ENCODE assay signal across 1 cellular context in the genomic region with DNA sequence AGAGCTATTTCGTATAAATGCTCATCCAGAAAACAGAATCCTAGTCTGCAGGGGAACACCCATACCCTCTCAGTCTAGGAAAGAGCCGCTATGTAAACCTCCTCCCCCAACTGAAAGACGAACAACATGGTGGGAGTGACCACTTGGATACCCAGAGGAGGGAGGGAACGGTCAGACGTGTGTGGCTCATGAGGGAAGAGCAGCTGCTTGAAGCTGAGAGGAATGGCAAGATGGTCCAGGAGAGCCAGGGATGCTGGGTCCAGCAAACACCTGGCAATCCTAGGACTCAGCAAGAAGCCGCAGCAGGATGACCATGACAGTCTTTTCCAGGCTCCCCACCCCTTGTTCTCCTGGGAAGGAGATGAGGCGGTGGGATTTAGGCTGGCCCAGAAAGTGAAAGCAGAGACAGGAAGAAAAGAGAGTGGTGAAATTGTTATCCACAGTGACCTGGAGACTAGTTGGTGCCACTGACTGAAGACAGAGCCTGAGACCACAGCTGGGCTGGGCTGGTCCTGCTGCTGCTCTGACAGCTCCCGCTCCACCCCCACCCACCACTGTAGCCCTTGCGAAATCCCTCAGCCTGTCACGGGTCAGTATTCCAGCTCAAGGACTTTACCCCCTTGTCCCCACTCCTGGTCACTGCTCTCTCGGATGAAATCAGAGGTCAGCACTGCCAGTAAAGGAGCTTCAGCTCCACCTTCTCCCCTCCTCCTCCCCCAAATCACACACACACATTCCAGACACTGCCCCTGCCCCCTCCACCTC.
TF ChIP-seq lines count a peak whose summit lies in the region.

No MANE protein-coding gene starts in this region.

TF ChIP-seq in HepG2, 621 proteins besides CTCF, POLR2A, EP300 and RAD21 (continued from another document and continues in another):
- TF ChIP-seq, protein P1, sequence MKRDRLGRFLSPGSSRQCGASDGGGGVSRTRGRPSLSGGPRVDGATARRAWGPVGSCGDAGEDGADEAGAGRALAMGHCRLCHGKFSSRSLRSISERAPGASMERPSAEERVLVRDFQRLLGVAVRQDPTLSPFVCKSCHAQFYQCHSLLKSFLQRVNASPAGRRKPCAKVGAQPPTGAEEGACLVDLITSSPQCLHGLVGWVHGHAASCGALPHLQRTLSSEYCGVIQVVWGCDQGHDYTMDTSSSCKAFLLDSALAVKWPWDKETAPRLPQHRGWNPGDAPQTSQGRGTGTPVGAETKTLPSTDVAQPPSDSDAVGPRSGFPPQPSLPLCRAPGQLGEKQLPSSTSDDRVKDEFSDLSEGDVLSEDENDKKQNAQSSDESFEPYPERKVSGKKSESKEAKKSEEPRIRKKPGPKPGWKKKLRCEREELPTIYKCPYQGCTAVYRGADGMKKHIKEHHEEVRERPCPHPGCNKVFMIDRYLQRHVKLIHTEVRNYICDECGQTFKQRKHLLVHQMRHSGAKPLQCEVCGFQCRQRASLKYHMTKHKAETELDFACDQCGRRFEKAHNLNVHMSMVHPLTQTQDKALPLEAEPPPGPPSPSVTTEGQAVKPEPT (CRISPR knock-in tag; IDR thresholded peaks at IDR 0.05; ENCODE audit: low read depth), result no peak
- TF ChIP-seq RAD51 (IDR thresholded peaks at IDR 0.05; ENCODE audit: borderline replicate concordance) (no peak), ERF (CRISPR knock-in tag; IDR thresholded peaks at IDR 0.05) (peak; percentile 37; the same call in 1 of the 2 replicates), ZNF232 (CRISPR knock-in tag; IDR thresholded peaks at IDR 0.05; ENCODE audit: borderline replicate concordance) (no peak), RBM22 (optimal IDR thresholded peaks at IDR 0.05; ENCODE audit: low read length) (no peak), SOX13 (IDR thresholded peaks at IDR 0.05) (peak; percentile 73; the same call in 1 of the 2 replicates), SOX13 (CRISPR knock-in tag; conservative IDR thresholded peaks at IDR 0.05 in 1 of 2, IDR thresholded peaks at IDR 0.05 in 1 of 2) (peak in 1 of 2 experiments; percentile 85; a peak in 3 of 4 replicates), MYNN (CRISPR knock-in tag; IDR thresholded peaks at IDR 0.05; ENCODE audit: low read depth) (no peak), ZNF564 (CRISPR knock-in tag; IDR thresholded peaks at IDR 0.05) (0 out of 2 replicates have a peak, but pooled peaks have one; percentile 19), GTF3A (CRISPR knock-in tag; conservative IDR thresholded peaks at IDR 0.05) (no peak; the same call in 1 of the 2 replicates), YY1 (IDR thresholded peaks at IDR 0.05; ENCODE audit: insufficient read depth, insufficient replicate concordance, low read depth, low read length) (no peak), HNRNPL (IDR thresholded peaks at IDR 0.05; ENCODE audit: low read depth, low read length) (0 out of 2 replicates have a peak, but pooled peaks have one; percentile 16), NFE2L2 (IDR thresholded peaks at IDR 0.05; ENCODE audit: low read length) (no peak), RNF2 (conservative IDR thresholded peaks at IDR 0.05; ENCODE audit: low read depth) (no peak), FOXK2 (IDR thresholded peaks at IDR 0.05) (peak; percentile 52; the same call in 1 of the 2 replicates), ZNF431 (CRISPR knock-in tag; IDR thresholded peaks at IDR 0.05; ENCODE audit: borderline replicate concordance, low read depth) (no peak), ZBTB7A (CRISPR knock-in tag; IDR thresholded peaks at IDR 0.05) (no peak), XRCC5 (optimal IDR thresholded peaks at IDR 0.05; ENCODE audit: low read length) (peak; percentile 49), TRIM24 (CRISPR knock-in tag; IDR thresholded peaks at IDR 0.05) (peak; percentile 81), IRF2 (CRISPR knock-in tag; IDR thresholded peaks at IDR 0.05) (peak; percentile 83; the same call in 1 of the 2 replicates), ARNT2 (CRISPR knock-in tag; IDR thresholded peaks at IDR 0.05; ENCODE audit: low read depth) (peak; percentile 77; the same call in 1 of the 2 replicates), XBP1 (CRISPR knock-in tag; IDR thresholded peaks at IDR 0.05) (no peak), ARHGAP35 (CRISPR knock-in tag; IDR thresholded peaks at IDR 0.05; ENCODE audit: borderline replicate concordance) (0 out of 2 replicates have a peak, but pooled peaks have one; percentile 25)
- TF ChIP-seq, protein P2, sequence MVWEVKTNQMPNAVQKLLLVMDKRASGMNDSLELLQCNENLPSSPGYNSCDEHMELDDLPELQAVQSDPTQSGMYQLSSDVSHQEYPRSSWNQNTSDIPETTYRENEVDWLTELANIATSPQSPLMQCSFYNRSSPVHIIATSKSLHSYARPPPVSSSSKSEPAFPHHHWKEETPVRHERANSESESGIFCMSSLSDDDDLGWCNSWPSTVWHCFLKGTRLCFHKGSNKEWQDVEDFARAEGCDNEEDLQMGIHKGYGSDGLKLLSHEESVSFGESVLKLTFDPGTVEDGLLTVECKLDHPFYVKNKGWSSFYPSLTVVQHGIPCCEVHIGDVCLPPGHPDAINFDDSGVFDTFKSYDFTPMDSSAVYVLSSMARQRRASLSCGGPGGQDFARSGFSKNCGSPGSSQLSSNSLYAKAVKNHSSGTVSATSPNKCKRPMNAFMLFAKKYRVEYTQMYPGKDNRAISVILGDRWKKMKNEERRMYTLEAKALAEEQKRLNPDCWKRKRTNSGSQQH (CRISPR knock-in tag; IDR thresholded peaks at IDR 0.05; ENCODE audit: low read depth), result 0 out of 2 replicates have a peak, but pooled peaks have one; percentile 69
- TF ChIP-seq, protein P3, sequence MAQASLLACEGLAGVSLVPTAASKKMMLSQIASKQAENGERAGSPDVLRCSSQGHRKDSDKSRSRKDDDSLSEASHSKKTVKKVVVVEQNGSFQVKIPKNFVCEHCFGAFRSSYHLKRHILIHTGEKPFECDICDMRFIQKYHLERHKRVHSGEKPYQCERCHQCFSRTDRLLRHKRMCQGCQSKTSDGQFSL (CRISPR knock-in tag; IDR thresholded peaks at IDR 0.05), result no peak; the same call in 1 of the 2 replicates
- TF ChIP-seq, protein P4, sequence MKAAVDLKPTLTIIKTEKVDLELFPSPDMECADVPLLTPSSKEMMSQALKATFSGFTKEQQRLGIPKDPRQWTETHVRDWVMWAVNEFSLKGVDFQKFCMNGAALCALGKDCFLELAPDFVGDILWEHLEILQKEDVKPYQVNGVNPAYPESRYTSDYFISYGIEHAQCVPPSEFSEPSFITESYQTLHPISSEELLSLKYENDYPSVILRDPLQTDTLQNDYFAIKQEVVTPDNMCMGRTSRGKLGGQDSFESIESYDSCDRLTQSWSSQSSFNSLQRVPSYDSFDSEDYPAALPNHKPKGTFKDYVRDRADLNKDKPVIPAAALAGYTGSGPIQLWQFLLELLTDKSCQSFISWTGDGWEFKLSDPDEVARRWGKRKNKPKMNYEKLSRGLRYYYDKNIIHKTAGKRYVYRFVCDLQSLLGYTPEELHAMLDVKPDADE (CRISPR knock-in tag; IDR thresholded peaks at IDR 0.05), result no peak
- TF ChIP-seq, protein P5, sequence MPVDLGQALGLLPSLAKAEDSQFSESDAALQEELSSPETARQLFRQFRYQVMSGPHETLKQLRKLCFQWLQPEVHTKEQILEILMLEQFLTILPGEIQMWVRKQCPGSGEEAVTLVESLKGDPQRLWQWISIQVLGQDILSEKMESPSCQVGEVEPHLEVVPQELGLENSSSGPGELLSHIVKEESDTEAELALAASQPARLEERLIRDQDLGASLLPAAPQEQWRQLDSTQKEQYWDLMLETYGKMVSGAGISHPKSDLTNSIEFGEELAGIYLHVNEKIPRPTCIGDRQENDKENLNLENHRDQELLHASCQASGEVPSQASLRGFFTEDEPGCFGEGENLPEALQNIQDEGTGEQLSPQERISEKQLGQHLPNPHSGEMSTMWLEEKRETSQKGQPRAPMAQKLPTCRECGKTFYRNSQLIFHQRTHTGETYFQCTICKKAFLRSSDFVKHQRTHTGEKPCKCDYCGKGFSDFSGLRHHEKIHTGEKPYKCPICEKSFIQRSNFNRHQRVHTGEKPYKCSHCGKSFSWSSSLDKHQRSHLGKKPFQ (CRISPR knock-in tag; IDR thresholded peaks at IDR 0.05; ENCODE audit: insufficient replicate concordance), result no peak
- TF ChIP-seq, protein P6, sequence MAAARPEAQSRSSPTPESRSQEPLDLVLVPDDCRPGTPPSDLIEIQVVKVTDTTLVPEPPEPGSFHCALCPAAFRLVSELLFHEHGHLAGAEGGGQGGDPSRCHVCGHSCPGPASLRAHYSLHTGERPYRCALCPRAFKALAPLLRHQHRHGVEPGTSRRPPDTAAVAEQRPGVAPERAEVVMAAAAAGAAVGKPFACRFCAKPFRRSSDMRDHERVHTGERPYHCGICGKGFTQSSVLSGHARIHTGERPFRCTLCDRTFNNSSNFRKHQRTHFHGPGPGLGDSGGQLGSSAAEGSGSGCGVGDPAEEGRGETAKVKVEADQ (CRISPR knock-in tag; IDR thresholded peaks at IDR 0.05; ENCODE audit: borderline replicate concordance), result peak; percentile 84
- TF ChIP-seq, protein P7, sequence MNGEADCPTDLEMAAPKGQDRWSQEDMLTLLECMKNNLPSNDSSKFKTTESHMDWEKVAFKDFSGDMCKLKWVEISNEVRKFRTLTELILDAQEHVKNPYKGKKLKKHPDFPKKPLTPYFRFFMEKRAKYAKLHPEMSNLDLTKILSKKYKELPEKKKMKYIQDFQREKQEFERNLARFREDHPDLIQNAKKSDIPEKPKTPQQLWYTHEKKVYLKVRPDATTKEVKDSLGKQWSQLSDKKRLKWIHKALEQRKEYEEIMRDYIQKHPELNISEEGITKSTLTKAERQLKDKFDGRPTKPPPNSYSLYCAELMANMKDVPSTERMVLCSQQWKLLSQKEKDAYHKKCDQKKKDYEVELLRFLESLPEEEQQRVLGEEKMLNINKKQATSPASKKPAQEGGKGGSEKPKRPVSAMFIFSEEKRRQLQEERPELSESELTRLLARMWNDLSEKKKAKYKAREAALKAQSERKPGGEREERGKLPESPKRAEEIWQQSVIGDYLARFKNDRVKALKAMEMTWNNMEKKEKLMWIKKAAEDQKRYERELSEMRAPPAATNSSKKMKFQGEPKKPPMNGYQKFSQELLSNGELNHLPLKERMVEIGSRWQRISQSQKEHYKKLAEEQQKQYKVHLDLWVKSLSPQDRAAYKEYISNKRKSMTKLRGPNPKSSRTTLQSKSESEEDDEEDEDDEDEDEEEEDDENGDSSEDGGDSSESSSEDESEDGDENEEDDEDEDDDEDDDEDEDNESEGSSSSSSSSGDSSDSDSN (CRISPR knock-in tag; IDR thresholded peaks at IDR 0.05), result no peak; the same call in 1 of the 2 replicates
- TF ChIP-seq, protein P8, sequence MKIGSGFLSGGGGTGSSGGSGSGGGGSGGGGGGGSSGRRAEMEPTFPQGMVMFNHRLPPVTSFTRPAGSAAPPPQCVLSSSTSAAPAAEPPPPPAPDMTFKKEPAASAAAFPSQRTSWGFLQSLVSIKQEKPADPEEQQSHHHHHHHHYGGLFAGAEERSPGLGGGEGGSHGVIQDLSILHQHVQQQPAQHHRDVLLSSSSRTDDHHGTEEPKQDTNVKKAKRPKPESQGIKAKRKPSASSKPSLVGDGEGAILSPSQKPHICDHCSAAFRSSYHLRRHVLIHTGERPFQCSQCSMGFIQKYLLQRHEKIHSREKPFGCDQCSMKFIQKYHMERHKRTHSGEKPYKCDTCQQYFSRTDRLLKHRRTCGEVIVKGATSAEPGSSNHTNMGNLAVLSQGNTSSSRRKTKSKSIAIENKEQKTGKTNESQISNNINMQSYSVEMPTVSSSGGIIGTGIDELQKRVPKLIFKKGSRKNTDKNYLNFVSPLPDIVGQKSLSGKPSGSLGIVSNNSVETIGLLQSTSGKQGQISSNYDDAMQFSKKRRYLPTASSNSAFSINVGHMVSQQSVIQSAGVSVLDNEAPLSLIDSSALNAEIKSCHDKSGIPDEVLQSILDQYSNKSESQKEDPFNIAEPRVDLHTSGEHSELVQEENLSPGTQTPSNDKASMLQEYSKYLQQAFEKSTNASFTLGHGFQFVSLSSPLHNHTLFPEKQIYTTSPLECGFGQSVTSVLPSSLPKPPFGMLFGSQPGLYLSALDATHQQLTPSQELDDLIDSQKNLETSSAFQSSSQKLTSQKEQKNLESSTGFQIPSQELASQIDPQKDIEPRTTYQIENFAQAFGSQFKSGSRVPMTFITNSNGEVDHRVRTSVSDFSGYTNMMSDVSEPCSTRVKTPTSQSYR (CRISPR knock-in tag; IDR thresholded peaks at IDR 0.05; ENCODE audit: borderline replicate concordance), result peak; percentile 99
- TF ChIP-seq, protein P9, sequence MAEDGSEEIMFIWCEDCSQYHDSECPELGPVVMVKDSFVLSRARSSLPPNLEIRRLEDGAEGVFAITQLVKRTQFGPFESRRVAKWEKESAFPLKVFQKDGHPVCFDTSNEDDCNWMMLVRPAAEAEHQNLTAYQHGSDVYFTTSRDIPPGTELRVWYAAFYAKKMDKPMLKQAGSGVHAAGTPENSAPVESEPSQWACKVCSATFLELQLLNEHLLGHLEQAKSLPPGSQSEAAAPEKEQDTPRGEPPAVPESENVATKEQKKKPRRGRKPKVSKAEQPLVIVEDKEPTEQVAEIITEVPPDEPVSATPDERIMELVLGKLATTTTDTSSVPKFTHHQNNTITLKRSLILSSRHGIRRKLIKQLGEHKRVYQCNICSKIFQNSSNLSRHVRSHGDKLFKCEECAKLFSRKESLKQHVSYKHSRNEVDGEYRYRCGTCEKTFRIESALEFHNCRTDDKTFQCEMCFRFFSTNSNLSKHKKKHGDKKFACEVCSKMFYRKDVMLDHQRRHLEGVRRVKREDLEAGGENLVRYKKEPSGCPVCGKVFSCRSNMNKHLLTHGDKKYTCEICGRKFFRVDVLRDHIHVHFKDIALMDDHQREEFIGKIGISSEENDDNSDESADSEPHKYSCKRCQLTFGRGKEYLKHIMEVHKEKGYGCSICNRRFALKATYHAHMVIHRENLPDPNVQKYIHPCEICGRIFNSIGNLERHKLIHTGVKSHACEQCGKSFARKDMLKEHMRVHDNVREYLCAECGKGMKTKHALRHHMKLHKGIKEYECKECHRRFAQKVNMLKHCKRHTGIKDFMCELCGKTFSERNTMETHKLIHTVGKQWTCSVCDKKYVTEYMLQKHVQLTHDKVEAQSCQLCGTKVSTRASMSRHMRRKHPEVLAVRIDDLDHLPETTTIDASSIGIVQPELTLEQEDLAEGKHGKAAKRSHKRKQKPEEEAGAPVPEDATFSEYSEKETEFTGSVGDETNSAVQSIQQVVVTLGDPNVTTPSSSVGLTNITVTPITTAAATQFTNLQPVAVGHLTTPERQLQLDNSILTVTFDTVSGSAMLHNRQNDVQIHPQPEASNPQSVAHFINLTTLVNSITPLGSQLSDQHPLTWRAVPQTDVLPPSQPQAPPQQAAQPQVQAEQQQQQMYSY (CRISPR knock-in tag; IDR thresholded peaks at IDR 0.05), result no peak
- TF ChIP-seq, protein P10, sequence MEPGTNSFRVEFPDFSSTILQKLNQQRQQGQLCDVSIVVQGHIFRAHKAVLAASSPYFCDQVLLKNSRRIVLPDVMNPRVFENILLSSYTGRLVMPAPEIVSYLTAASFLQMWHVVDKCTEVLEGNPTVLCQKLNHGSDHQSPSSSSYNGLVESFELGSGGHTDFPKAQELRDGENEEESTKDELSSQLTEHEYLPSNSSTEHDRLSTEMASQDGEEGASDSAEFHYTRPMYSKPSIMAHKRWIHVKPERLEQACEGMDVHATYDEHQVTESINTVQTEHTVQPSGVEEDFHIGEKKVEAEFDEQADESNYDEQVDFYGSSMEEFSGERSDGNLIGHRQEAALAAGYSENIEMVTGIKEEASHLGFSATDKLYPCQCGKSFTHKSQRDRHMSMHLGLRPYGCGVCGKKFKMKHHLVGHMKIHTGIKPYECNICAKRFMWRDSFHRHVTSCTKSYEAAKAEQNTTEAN (CRISPR knock-in tag; conservative IDR thresholded peaks at IDR 0.05), result no peak
